ENCODE assay signal across 10 cellular contexts in genomic region chr17:60415146-60415545, GRCh38. TPM values are rescaled to one million over a fixed set of nuclear protein-coding genes. Genes with fewer than 3 reads are reported as not detected.
"Had no signal": no experiment of that assay in that cellular context is flagged by ENCODE, and none has a peak within 500 bp of the region (broad histone marks: within the 10 kb centered on the region; RNA-seq: fewer than 3 reads in every experiment).

No MANE protein-coding gene starts in this region.

- H3K27ac ChIP-seq: HL-60, KMS-11 had no signal

- H3K4me2 ChIP-seq: KMS-11 had no signal

- FAIRE-seq: H54, HepG2 had no signal

- H3K9ac ChIP-seq: KMS-11 had no signal

- DNase-seq: GOT3, H9, HCEC 1CT, KBM-7 had no signal

RNA-seq across cellular contexts. Expression of gene CHCT1, which starts 7.1 kb away (rescaled TPM):
- total RNA-seq: H9, HepG2, HT1080 had no signal
- polyA plus RNA-seq: HepG2, IgD-negative memory B cell had no signal
